Comparison of ENCODE assay signal across 8 cellular contexts in the genomic region with DNA sequence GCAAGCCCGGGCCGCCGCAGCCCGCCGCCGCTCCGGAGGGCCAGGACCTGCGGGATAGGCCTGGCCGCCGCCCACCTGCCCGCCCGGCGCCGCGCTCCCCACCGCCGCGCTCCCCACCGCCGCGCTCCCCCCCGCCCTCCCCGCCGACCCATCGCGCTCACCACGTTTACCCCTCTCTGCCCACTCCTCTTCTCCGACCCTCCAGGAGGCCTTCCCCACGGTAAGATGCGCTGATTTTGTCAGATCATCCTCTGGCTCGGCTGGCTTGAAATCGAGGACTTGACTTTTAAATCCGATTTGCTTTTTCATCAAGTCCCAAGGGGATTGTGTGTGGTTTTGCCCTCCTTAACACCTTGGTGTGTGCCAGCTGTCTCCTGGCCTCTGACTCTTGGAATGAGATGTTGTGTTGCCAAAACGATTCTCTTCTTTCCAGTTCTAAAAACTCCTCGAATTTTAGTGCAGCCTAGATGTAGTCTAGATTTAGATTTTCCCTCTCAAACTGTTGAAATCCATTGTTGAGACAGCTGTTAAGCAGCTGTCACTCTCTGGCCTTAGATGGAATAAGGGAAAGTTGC. TPM values are rescaled to one million over a fixed set of nuclear protein-coding genes. Genes with fewer than 3 reads are reported as not detected.
A peak's percentile ranks its signal among the peaks of the same experiment; 100 is the strongest.
DNase-seq lines count a peak whose midpoint lies in the region; ATAC-seq and TF ChIP-seq lines count a peak whose summit lies in the region.

No MANE protein-coding gene starts in this region.

- peak overlapping the region; percentile 92 to 99 (median 98) for H3K4me3 Mint-ChIP-seq in IgD-negative memory B cell
- peak overlapping the region; percentile 96 for H3K4me3 Mint-ChIP-seq in type B pancreatic cell

- H3K4me1 Mint-ChIP-seq in IgD-negative memory B cell, result peaks cover 20 to 28% (median 25%) of the 10 kb centered on the region in 3 donors
- peaks cover 11% of the 10 kb centered on the region for H3K4me1 Mint-ChIP-seq in type B pancreatic cell (ENCODE audit: unreplicated experiment)

- H3K27ac Mint-ChIP-seq in IgD-negative memory B cell (peak overlapping the region; percentile 54 to 95 (median 67)), type B pancreatic cell (peak overlapping the region; percentile 98)

- H3K36me3 ChIP-seq in brain microvascular endothelial cell (replicated peaks) (peaks cover 40% of the 10 kb centered on the region), lower lobe of right lung (peaks cover 48% of the 10 kb centered on the region)

- intact Hi-C loops in lower lobe of right lung (cut with DNase I), result no loop called here

- H3K27ac ChIP-seq in brain microvascular endothelial cell (peak overlapping the region; percentile 99), lower lobe of right lung (peak overlapping the region; percentile 93)

- H3K4me3 ChIP-seq in brain microvascular endothelial cell (ENCODE audit: low read depth, low read length) (peak overlapping the region; percentile 84), lower lobe of right lung (peak overlapping the region; percentile 88)

- no peaks in the 10 kb centered on the region for H3K9me3 ChIP-seq in lower lobe of right lung

- DNase-seq in Daoy (ENCODE audit: low read depth) (peak; percentile 27), brain microvascular endothelial cell (no peak), lower lobe of right lung (no peak), type B pancreatic cell (ENCODE audit: extremely low spot score, unreplicated experiment) (no peak), Ammon's horn (ENCODE audit: low spot score) (no peak), kidney glomerular epithelial cell (lab: John Stamatoyannopoulos, UW) (no peak)
- no peak for DNase-seq in effector CD8-positive, alpha-beta T cell (lab: John Stamatoyannopoulos, UW)

- in situ Hi-C loops in brain microvascular endothelial cell (cut with HindIII; ENCODE audit: low pct_ligation_motif_present, low sequenced_read_pairs), result no loop called here

- no peaks in the 10 kb centered on the region for H3K27me3 Mint-ChIP-seq in IgD-negative memory B cell
- H3K27me3 Mint-ChIP-seq in type B pancreatic cell, result no peaks in the 10 kb centered on the region

- no peak for ATAC-seq in lower lobe of right lung

- no peaks in the 10 kb centered on the region for H3K9me3 Mint-ChIP-seq in IgD-negative memory B cell
- H3K9me3 Mint-ChIP-seq in type B pancreatic cell, result no peaks in the 10 kb centered on the region

- no peaks in the 10 kb centered on the region for H3K27me3 ChIP-seq in brain microvascular endothelial cell (replicated peaks)
- no peaks in the 10 kb centered on the region for H3K27me3 ChIP-seq in lower lobe of right lung (ENCODE audit: low read depth)

- H3K4me1 ChIP-seq in lower lobe of right lung, result peaks cover 20% of the 10 kb centered on the region

- no peak for TF ChIP-seq CTCF in brain microvascular endothelial cell (IDR thresholded peaks at IDR 0.05; ENCODE audit: low read depth, low read length, missing control alignments)
- no peak for TF ChIP-seq CTCF in lower lobe of right lung (IDR thresholded peaks at IDR 0.05)
- TF ChIP-seq CTCF in type B pancreatic cell (conservative IDR thresholded peaks at IDR 0.05), result no peak

- H3K36me3 Mint-ChIP-seq in IgD-negative memory B cell, result no peaks in the 10 kb centered on the region
- H3K36me3 Mint-ChIP-seq in type B pancreatic cell, result peaks cover 25% of the 10 kb centered on the region

RNA-seq across cellular contexts. Expression of gene POM121, which starts 0.7 kb away (rescaled TPM):
- total RNA-seq in Daoy (2014; rRNA removed; shearing (Covaris generic)), result 6.7 and 7.1 TPM in 2 replicates
- polyA plus RNA-seq in IgD-negative memory B cell, result 16.0 TPM
- total RNA-seq in lower lobe of right lung (35.9 TPM), type B pancreatic cell (ENCODE audit: low replicate concordance) (38.9 and 51.2 TPM in 2 replicates)

RNA-seq across cellular contexts. Expression of gene TRIM74, which starts 43.6 kb away (rescaled TPM):
- 0.21 TPM in 1 of 2 replicates, not detected in the other for total RNA-seq in Daoy (2014; rRNA removed; shearing (Covaris generic))
- polyA plus RNA-seq in IgD-negative memory B cell, result 0.66 TPM
- 1.1 TPM for total RNA-seq in lower lobe of right lung
- total RNA-seq in type B pancreatic cell (ENCODE audit: low replicate concordance), result 1.8 TPM in 1 of 2 replicates, not detected in the other
